7 cellular contexts compared by ENCODE assay signal in genomic region chr6:30357678-30358339, GRCh38.
A peak's percentile ranks its signal among the peaks of the same experiment; 100 is the strongest.
DNase-seq lines count a peak whose midpoint lies in the region; ATAC-seq, FAIRE-seq and TF ChIP-seq lines count a peak whose summit lies in the region.

No MANE protein-coding gene starts in this region.

- no peaks in the 10 kb centered on the region for H3K9me3 Mint-ChIP-seq in central memory CD8-positive, alpha-beta T cell

- peak overlapping the region; percentile 56 for H3K4me3 Mint-ChIP-seq in central memory CD8-positive, alpha-beta T cell

- peak; percentile 96 for FAIRE-seq in islet of Langerhans (lab: Jason Lieb, UNC)

- peak; percentile 70 for ATAC-seq in central memory CD8-positive, alpha-beta T cell (replicated peaks; ENCODE audit: extremely low read depth, poor library complexity, severe bottlenecking)
- ATAC-seq in GM21825 (IDR thresholded peaks at IDR 0.05; ENCODE audit: unreplicated experiment) = no peak

- H3K4me1 Mint-ChIP-seq in central memory CD8-positive, alpha-beta T cell = peaks cover 7% of the 10 kb centered on the region

- H3K27me3 Mint-ChIP-seq in central memory CD8-positive, alpha-beta T cell = peaks cover 84% of the 10 kb centered on the region

- peak; percentile 14 to 50 for DNase-seq in NCI-H1930 (lab: John Stamatoyannopoulos, UW)
- peak in 1 of 2 donors; percentile 36 for DNase-seq in central memory CD8-positive, alpha-beta T cell (ENCODE audit: low spot score in 2 of 2)
- peak; percentile 7 to 33 for DNase-seq in stimulated activated CD4-positive, alpha-beta T cell treated with anti-CD3 and anti-CD28 coated beads, Interleukin-12 subunit alpha, Interleukin-12 subunit beta, amount 100 ng/mL, for 24 hours (ENCODE audit: low read depth in 2 of 2)

- TF ChIP-seq CTCF in GM12873 (IDR thresholded peaks at IDR 0.05; ENCODE audit: insufficient read depth, low read depth, low read length, missing control alignments) = peak; percentile 80
- TF ChIP-seq CTCF in VCaP (conservative IDR thresholded peaks at IDR 0.05) = peak; percentile 86

- H3K27ac Mint-ChIP-seq in central memory CD8-positive, alpha-beta T cell (ENCODE audit: low read depth) = no peak overlapping the region

- H3K36me3 Mint-ChIP-seq in central memory CD8-positive, alpha-beta T cell (ENCODE audit: insufficient read depth) = peaks cover 2% of the 10 kb centered on the region

- no peak overlapping the region for H3K27ac ChIP-seq in VCaP
